ENCODE assay signal across 10 cellular contexts in genomic region chr12:109734219-109735000, GRCh38. TPM values are rescaled to one million over a fixed set of nuclear protein-coding genes. Genes with fewer than 3 reads are reported as not detected.
DNase-seq lines count a peak whose midpoint lies in the region; ATAC-seq, FAIRE-seq and TF ChIP-seq lines count a peak whose summit lies in the region.
"Had no signal": no experiment of that assay in that cellular context is flagged by ENCODE, and none has a peak within 500 bp of the region (broad histone marks: within the 10 kb centered on the region; RNA-seq: fewer than 3 reads in every experiment).

No MANE protein-coding gene starts in this region.

- H3K36me3 ChIP-seq in Caco-2 (ENCODE audit: control insufficient read depth, insufficient read depth, low read length), result no peaks in the 10 kb centered on the region; the same call in 1 of the 2 replicates
- H3K36me3 ChIP-seq in small intestine (ENCODE audit: control insufficient read depth in 2 of 2, insufficient read depth in 2 of 2, low read length in 2 of 2), result no peaks in the 10 kb centered on the region

- H3K9me3 ChIP-seq in Caco-2 (no peaks in the 10 kb centered on the region), small intestine (ENCODE audit: control insufficient read depth, low read depth) (no peaks in the 10 kb centered on the region)

- 32 to 41% (median 40%) methylated on average over 22 of the region's 22 CpGs for WGBS in small intestine, 3 donors

- H3K27ac ChIP-seq in small intestine (ENCODE audit: low read depth in 1 of 2, low read length in 1 of 2), result no peak overlapping the region

- intact Hi-C loops in Caco-2 (cut with micrococcal nuclease; ENCODE audit: unreplicated experiment), result no loop called here

- peaks cover 30% of the 10 kb centered on the region for H3K4me1 Mint-ChIP-seq in Caco-2 (ENCODE audit: low read depth, unreplicated experiment)

- CTCF ChIA-PET in Caco-2 (lab: Charles Lee), result interaction anchor here (0.6 to 0.7 kb wide), 3 partner anchors 8 to 470 kb away, joined by 3 to 6 read pairs (median 3); no protein-coding TSS in a partner anchor

- no peak overlapping the region for H3K4me3 Mint-ChIP-seq in Caco-2 (ENCODE audit: unreplicated experiment)

- FAIRE-seq in small intestine (lab: Jason Lieb, UNC), result no peak

- DNase-seq in Caco-2 (peak in 1 of 2 experiments; percentile 17), NCI-H146 treated with DMSO at 0.1 percent for 48 hours (lab: John Stamatoyannopoulos, UW; ENCODE audit: unreplicated experiment) (peak; percentile 50), choroid plexus epithelial cell (ENCODE audit: low read depth) (peak; percentile 35), mesenteric fat pad (ENCODE audit: low spot score) (peak; percentile 85), NCI-H128 (lab: John Stamatoyannopoulos, UW; ENCODE audit: unreplicated experiment) (no peak), small intestine (no peak)
- DNase-seq in activated CD4-positive, alpha-beta T cell treated with anti-CD3 and anti-CD28 coated beads, Interleukin-2, amount 50 U/mL, for 1 hour, result no peak
- DNase-seq: amniotic stem cell; NK-92 treated with Interleukin-12 subunit alpha and Interleukin-12 subunit beta, amount 100 ng/mL, for 24 hours had no signal

- POLR2A ChIA-PET in Caco-2 (lab: Charles Lee), result interaction anchor here (0.6 kb wide), 1 partner anchor 137 kb away, joined by 3 read pairs; no protein-coding TSS in a partner anchor

- no peak for ATAC-seq in HG02798 (IDR thresholded peaks at IDR 0.05; ENCODE audit: poor library complexity, unreplicated experiment)

- H3K4me1 ChIP-seq in Caco-2, result peaks cover 43% of the 10 kb centered on the region
- peaks cover 3 to 13% of the 10 kb centered on the region in 2 donors for H3K4me1 ChIP-seq in small intestine (ENCODE audit: control insufficient read depth in 2 of 2, insufficient read depth in 1 of 2, low read depth in 1 of 2, low read length in 1 of 2)

- H3K36me3 Mint-ChIP-seq in Caco-2 (ENCODE audit: insufficient read depth, unreplicated experiment), result peaks cover 6% of the 10 kb centered on the region

- no peaks in the 10 kb centered on the region for H3K27me3 ChIP-seq in Caco-2 (replicated peaks; ENCODE audit: control insufficient read depth, insufficient read depth, low read length)
- no peaks in the 10 kb centered on the region for H3K27me3 ChIP-seq in small intestine (ENCODE audit: control insufficient read depth in 2 of 2, insufficient read depth in 2 of 2, low read length in 2 of 2)

- no TSS peak for BruUV-seq in Caco-2 (replicated peaks; lab: Mats Ljungman, UMichigan)

- peak overlapping the region; percentile 64 for H3K27ac Mint-ChIP-seq in Caco-2 (ENCODE audit: unreplicated experiment)

- TF ChIP-seq CTCF in Caco-2 (IDR thresholded peaks at IDR 0.05; ENCODE audit: insufficient read depth in 1 of 2, low read depth in 1 of 2, low read length in 1 of 2, severe bottlenecking in 1 of 2, unreplicated experiment in 1 of 2) (no peak), choroid plexus epithelial cell (conservative IDR thresholded peaks at IDR 0.05; ENCODE audit: low read depth, low read length) (no peak)

- no peak overlapping the region for H3K4me3 ChIP-seq in Caco-2 (ENCODE audit: low read depth, low read length)
- no peak overlapping the region for H3K4me3 ChIP-seq in choroid plexus epithelial cell (ENCODE audit: low read depth, low read length)
- no peak overlapping the region for H3K4me3 ChIP-seq in small intestine (ENCODE audit: low read depth in 1 of 2, low read length in 2 of 2)

- no peaks in the 10 kb centered on the region for H3K9me3 Mint-ChIP-seq in Caco-2 (ENCODE audit: unreplicated experiment)

- H3K27me3 Mint-ChIP-seq in Caco-2 (ENCODE audit: insufficient read depth, unreplicated experiment), result no peaks in the 10 kb centered on the region

RNA-seq across cellular contexts. Expression of gene FAM222A, which starts 20.8 kb away (rescaled TPM):
- total RNA-seq in Caco-2 (2022) (17.4 and 18.0 TPM in 2 replicates), mesenteric fat pad (2.7 TPM)
- 1 to 10 TPM; 1.6 to 7.5 (median 3.4) TPM for polyA plus RNA-seq in small intestine

Comparison
In these comparisons a context has a peak if more than half of its experiments do, and no peak if none do; other contexts are left out.
1. DNase-seq: peak in NCI-H146 treated with DMSO at 0.1 percent for 48 hours (single experiment), choroid plexus epithelial cell (single experiment) and mesenteric fat pad (single experiment); none in NCI-H128 (single experiment), small intestine (single experiment) and activated CD4-positive, alpha-beta T cell treated with anti-CD3 and anti-CD28 coated beads, Interleukin-2, amount 50 U/mL, for 1 hour (single experiment).